In genomic region chr2:231321021-231321420, GRCh38 we compare ENCODE assay signal across 16 cellular contexts.
DNase-seq lines count a peak whose midpoint lies in the region; ATAC-seq and TF ChIP-seq lines count a peak whose summit lies in the region.
"Had no signal": no experiment of that assay in that cellular context is flagged by ENCODE, and none has a peak within 500 bp of the region (broad histone marks: within the 10 kb centered on the region; RNA-seq: fewer than 3 reads in every experiment).

No MANE protein-coding gene starts in this region.

- peaks cover 12% of the 10 kb centered on the region for H3K9me3 Mint-ChIP-seq in activated CD4-positive, alpha-beta T cell treated with anti-CD3 and anti-CD28 coated beads for 36 hours (ENCODE audit: low read depth)

- H3K4me1 ChIP-seq in transverse colon = peaks cover 0 to 8% (median 2%) of the 10 kb centered on the region in 4 donors
- H3K4me1 ChIP-seq: SJSA1 had no signal

- H3K9me3 ChIP-seq in transverse colon = no peaks in the 10 kb centered on the region
- H3K9me3 ChIP-seq: SJSA1 had no signal

- no peaks in the 10 kb centered on the region for H3K27me3 ChIP-seq in transverse colon
- H3K27me3 ChIP-seq: SJSA1 had no signal

- H3K36me3 ChIP-seq in transverse colon = no peaks in the 10 kb centered on the region
- H3K36me3 ChIP-seq: HAP-1, SJSA1 had no signal

- no peak for TF ChIP-seq CTCF in epithelial cell of esophagus (IDR thresholded peaks at IDR 0.05; ENCODE audit: insufficient read depth, low read depth, low read length, missing control alignments)
- no peak for TF ChIP-seq CTCF in transverse colon (IDR thresholded peaks at IDR 0.05)

- DNase-seq in NCI-H510A treated with DMSO at 0.1 percent for 48 hours (lab: John Stamatoyannopoulos, UW) (peak; percentile 80), epithelial cell of esophagus (ENCODE audit: low read depth) (peak; percentile 27), midbrain (lab: John Stamatoyannopoulos, UW) (peak; percentile 5), transverse colon (no peak), hippocampal formation (lab: John Stamatoyannopoulos, UW) (no peak)
- no peak for DNase-seq in activated CD4-positive, alpha-beta T cell treated with anti-CD3 and anti-CD28 coated beads for 36 hours
- DNase-seq: activated T-cell treated with anti-CD3 and anti-CD28 coated beads, Interleukin-2, amount 50 U/mL, for 4 hours; CD4-positive, CD25-positive, alpha-beta regulatory T cell; DND-41; naive thymus-derived CD4-positive, alpha-beta T cell; retina; stimulated activated CD4-positive, alpha-beta T cell treated with anti-CD3 and anti-CD28 coated beads, Interleukin-4, amount 100 ng/mL, for 4 hours had no signal

- no peak for TF ChIP-seq EP300 in transverse colon (IDR thresholded peaks at IDR 0.05; ENCODE audit: low read depth)

- in situ Hi-C loops in transverse colon (cut with MboI; ENCODE audit: low pct_ligation_motif_present in 1 of 4, low pct_unique_long_range_greater_than_20kb in 1 of 4, low sequenced_read_pairs in 3 of 4) = no loop called here

- peaks cover 10% of the 10 kb centered on the region for H3K27me3 Mint-ChIP-seq in activated CD4-positive, alpha-beta T cell treated with anti-CD3 and anti-CD28 coated beads for 36 hours

- POLR2A ChIA-PET in activated CD4-positive, alpha-beta T cell treated with anti-CD3 and anti-CD28 coated beads for 36 hours (lab: Charles Lee) = no interaction called here

- CTCF ChIA-PET in activated CD4-positive, alpha-beta T cell treated with anti-CD3 and anti-CD28 coated beads for 36 hours (lab: Charles Lee) = interaction anchor here (0.5 to 0.7 kb wide), 2 partner anchors 21 to 107 kb away, joined by 3 read pairs; no protein-coding TSS in a partner anchor

- ATAC-seq in activated CD4-positive, alpha-beta T cell treated with anti-CD3 and anti-CD28 coated beads for 36 hours = no peak
- no peak for ATAC-seq in GM18870 (IDR thresholded peaks at IDR 0.05; ENCODE audit: unreplicated experiment)
- ATAC-seq: activated T-cell treated with anti-CD3 and anti-CD28 coated beads, Interleukin-2, amount 50 U/mL, for 4 hours had no signal

- peaks cover 5% of the 10 kb centered on the region for H3K4me1 Mint-ChIP-seq in activated CD4-positive, alpha-beta T cell treated with anti-CD3 and anti-CD28 coated beads for 36 hours

- intact Hi-C loops in transverse colon (cut with DNase I; ENCODE audit: low total_unique reads) = no loop called here
- intact Hi-C loops in activated CD4-positive, alpha-beta T cell treated with anti-CD3 and anti-CD28 coated beads for 36 hours (cut with DNase I, micrococcal nuclease) = no loop called here

- H3K4me3 Mint-ChIP-seq in activated CD4-positive, alpha-beta T cell treated with anti-CD3 and anti-CD28 coated beads for 36 hours = no peak overlapping the region
- H3K4me3 Mint-ChIP-seq: activated T-cell treated with anti-CD3 and anti-CD28 coated beads, Interleukin-2, amount 50 U/mL, for 4 hours; CD4-positive, CD25-positive, alpha-beta regulatory T cell; naive thymus-derived CD4-positive, alpha-beta T cell had no signal

- H3K27ac Mint-ChIP-seq in activated CD4-positive, alpha-beta T cell treated with anti-CD3 and anti-CD28 coated beads for 36 hours = no peak overlapping the region
- H3K27ac Mint-ChIP-seq: CD4-positive, CD25-positive, alpha-beta regulatory T cell; naive thymus-derived CD4-positive, alpha-beta T cell had no signal

- H3K4me3 ChIP-seq in epithelial cell of esophagus (ENCODE audit: low read length) (no peak overlapping the region), transverse colon (no peak overlapping the region)
- H3K4me3 ChIP-seq: HAP-1, SJSA1 had no signal

- TF ChIP-seq POLR2A in transverse colon (IDR thresholded peaks at IDR 0.05) = no peak

- H3K36me3 Mint-ChIP-seq in activated CD4-positive, alpha-beta T cell treated with anti-CD3 and anti-CD28 coated beads for 36 hours (ENCODE audit: low read depth) = no peaks in the 10 kb centered on the region
- H3K36me3 Mint-ChIP-seq: CD4-positive, CD25-positive, alpha-beta regulatory T cell had no signal

- 60 to 80% methylated on average over 1 to 7 of the region's 7 CpGs for WGBS in transverse colon (ENCODE audit: low coverage in 1 of 2), 2 donors

- peak overlapping the region; percentile 4 to 55 (median 11) for H3K27ac ChIP-seq in transverse colon
- H3K27ac ChIP-seq: epithelial cell of prostate, SJSA1 had no signal

Comparison
In these comparisons a context has a peak if more than half of its experiments do, and no peak if none do; other contexts are left out.
1. DNase-seq: peak in NCI-H510A treated with DMSO at 0.1 percent for 48 hours (single experiment), epithelial cell of esophagus (single experiment) and midbrain (single experiment); none in transverse colon (single experiment), activated CD4-positive, alpha-beta T cell treated with anti-CD3 and anti-CD28 coated beads for 36 hours (single experiment) and hippocampal formation (0 of 2).